Comparison of ENCODE assay signal across 1 cellular context in genomic region chr7:83212883-83213282, GRCh38.
TF ChIP-seq lines count a peak whose summit lies in the region.

No MANE protein-coding gene starts in this region.

TF ChIP-seq in K562, 482 proteins besides CTCF, POLR2A, EP300 and RAD21:
- TF ChIP-seq JUND (IDR thresholded peaks at IDR 0.05; ENCODE audit: borderline replicate concordance, low read depth, low read length), result no peak
- no peak for TF ChIP-seq JUND (tag; IDR thresholded peaks at IDR 0.05; ENCODE audit: borderline replicate concordance, low read depth, low read length)
- no peak for TF ChIP-seq LCOR (CRISPR knock-in tag; IDR thresholded peaks at IDR 0.05)
- TF ChIP-seq RNF2 (IDR thresholded peaks at IDR 0.05), result no peak
- TF ChIP-seq MTA1 (IDR thresholded peaks at IDR 0.05; ENCODE audit: borderline replicate concordance), result no peak
- no peak for TF ChIP-seq ZBTB33 (CRISPR knock-in tag; IDR thresholded peaks at IDR 0.05)
- no peak for TF ChIP-seq MYNN (IDR thresholded peaks at IDR 0.05)
- TF ChIP-seq MYNN (CRISPR knock-in tag; IDR thresholded peaks at IDR 0.05), result no peak
- no peak for TF ChIP-seq ZNF280A (IDR thresholded peaks at IDR 0.05; ENCODE audit: low read depth, partially characterized antibody)
- no peak for TF ChIP-seq ZFP91 (CRISPR knock-in tag; IDR thresholded peaks at IDR 0.05)
- TF ChIP-seq ZNF316 (IDR thresholded peaks at IDR 0.05), result peak; percentile 61
- peak; percentile 33; the same call in 1 of the 2 replicates for TF ChIP-seq MAFG (tag; conservative IDR thresholded peaks at IDR 0.05)
- TF ChIP-seq NR1H2 (CRISPR knock-in tag; IDR thresholded peaks at IDR 0.05), result no peak
- TF ChIP-seq MAFF (IDR thresholded peaks at IDR 0.05; ENCODE audit: low read length), result 0 out of 2 replicates have a peak, but pooled peaks have one; percentile 9
- no peak for TF ChIP-seq ZNF583 (CRISPR knock-in tag; IDR thresholded peaks at IDR 0.05)
- no peak for TF ChIP-seq SMAD1 (IDR thresholded peaks at IDR 0.05; ENCODE audit: low read depth, low read length, partially characterized antibody)
- TF ChIP-seq ZNF253 (CRISPR knock-in tag; conservative IDR thresholded peaks at IDR 0.05), result no peak
- TF ChIP-seq MAZ (CRISPR knock-in tag; conservative IDR thresholded peaks at IDR 0.05 in 1 of 2, IDR thresholded peaks at IDR 0.05 in 1 of 2), result no peak
- TF ChIP-seq U2AF2 (optimal IDR thresholded peaks at IDR 0.05; ENCODE audit: low read depth, low read length), result no peak
